ENCODE assay signal across 8 cellular contexts in the genomic region with DNA sequence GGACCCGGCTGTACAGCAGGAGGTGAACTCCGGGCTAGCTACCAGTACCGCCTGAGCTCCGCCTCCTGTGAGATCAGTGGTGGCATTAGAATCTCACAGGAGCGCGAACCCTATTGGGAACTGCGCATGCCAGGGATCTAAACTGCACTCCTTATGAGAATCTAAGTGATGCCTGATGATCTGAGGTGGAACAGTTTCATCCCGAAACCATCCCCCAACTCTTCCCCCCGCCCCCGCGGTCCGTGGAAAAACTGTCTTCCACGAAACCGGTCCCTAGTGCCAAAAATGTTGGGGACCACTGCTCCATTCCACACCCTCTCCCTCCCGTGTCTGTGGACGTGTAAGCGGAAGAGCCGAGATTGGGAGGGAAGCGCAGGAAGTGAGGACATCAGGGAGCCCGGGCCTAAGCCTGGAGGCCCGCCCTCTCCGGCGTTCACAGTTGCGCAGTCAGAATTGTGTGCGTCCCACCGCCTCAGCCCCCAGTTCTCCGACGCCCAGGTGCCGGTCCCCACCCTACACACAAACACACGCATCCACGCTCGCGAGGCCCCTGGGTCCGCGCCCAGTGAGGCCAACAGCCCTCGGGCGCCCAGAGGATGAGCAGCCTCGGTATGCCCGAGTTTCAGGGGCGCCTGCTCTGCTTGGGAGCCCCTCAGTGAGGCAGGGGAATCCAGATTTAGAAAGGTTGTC. TPM values are rescaled to one million over a fixed set of nuclear protein-coding genes. Genes with fewer than 3 reads are reported as not detected.
DNase-seq lines count a peak whose midpoint lies in the region; FAIRE-seq and TF ChIP-seq lines count a peak whose summit lies in the region.

No MANE protein-coding gene starts in this region.

- peak overlapping the region; percentile 99 for H3K27ac ChIP-seq in SK-N-MC
- H3K27ac ChIP-seq in cardiac muscle cell: peak overlapping the region; percentile 93
- H3K27ac ChIP-seq in trophoblast cell (ENCODE audit: low read depth, low read length): peak overlapping the region; percentile 95
- H3K27ac ChIP-seq in tibial nerve: peak overlapping the region; percentile 98 to 100 (median 100)

- H3K4me1 Mint-ChIP-seq in activated naive CD8-positive, alpha-beta T cell treated with anti-CD3 and anti-CD28 coated beads for 36 hours: peaks cover 27% of the 10 kb centered on the region

- H3K36me3 ChIP-seq in ES-I3 (ENCODE audit: insufficient read depth, low read length) (no peaks in the 10 kb centered on the region), Loucy (ENCODE audit: insufficient read depth, low read length) (no peaks in the 10 kb centered on the region), SK-N-MC (ENCODE audit: insufficient read depth, low read length) (no peaks in the 10 kb centered on the region), cardiac muscle cell (no peaks in the 10 kb centered on the region), trophoblast cell (ENCODE audit: control insufficient read depth in 1 of 2, insufficient read depth in 2 of 2, low read length in 2 of 2) (no peaks in the 10 kb centered on the region), tibial nerve (no peaks in the 10 kb centered on the region)

- peaks cover 5% of the 10 kb centered on the region for H3K27me3 Mint-ChIP-seq in activated naive CD8-positive, alpha-beta T cell treated with anti-CD3 and anti-CD28 coated beads for 36 hours

- TF ChIP-seq CTCF in Loucy (conservative IDR thresholded peaks at IDR 0.05; ENCODE audit: low read length) (peak; percentile 31), cardiac muscle cell (IDR thresholded peaks at IDR 0.05; ENCODE audit: low read depth, low read length) (no peak), tibial nerve (IDR thresholded peaks at IDR 0.05) (peak in 2 of 5 experiments; percentile 13 to 36)

- H4K20me1 ChIP-seq in Loucy (ENCODE audit: insufficient read depth, low read length, poor library complexity, severe bottlenecking): no peaks in the 10 kb centered on the region

- no peaks in the 10 kb centered on the region for H3K79me2 ChIP-seq in Loucy (ENCODE audit: insufficient read depth, low read length)
- H3K79me2 ChIP-seq in trophoblast cell (ENCODE audit: control insufficient read depth, insufficient read depth, low read length, poor library complexity): peaks cover 11% of the 10 kb centered on the region

- H3K4me3 ChIP-seq in Loucy (ENCODE audit: low read length, poor library complexity, severe bottlenecking): peak overlapping the region; percentile 88
- peak overlapping the region; percentile 100 for H3K4me3 ChIP-seq in SK-N-MC
- H3K4me3 ChIP-seq in cardiac muscle cell: peak overlapping the region; percentile 64
- H3K4me3 ChIP-seq in trophoblast cell (ENCODE audit: low read depth, low read length): peak overlapping the region; percentile 91
- peak overlapping the region; percentile 65 to 94 (median 84) for H3K4me3 ChIP-seq in tibial nerve

- H4K12ac ChIP-seq in trophoblast cell (ENCODE audit: low read depth, low read length): peak overlapping the region; percentile 98

- H3K4me2 ChIP-seq in Loucy (ENCODE audit: low read depth, low read length, poor library complexity, severe bottlenecking) (peak overlapping the region; percentile 99), trophoblast cell (ENCODE audit: low read length) (peak overlapping the region; percentile 79)

- TF ChIP-seq EP300 in tibial nerve (IDR thresholded peaks at IDR 0.05): peak; percentile 16 to 100

- DNase-seq in H54 (ENCODE audit: insufficient read length, low spot score) (no peak), SK-N-MC (ENCODE audit: low read depth, low spot score) (peak; percentile 75), cardiac muscle cell (ENCODE audit: low read depth in 1 of 2, low spot score in 1 of 2) (peak; percentile 92 to 95), trophoblast cell (peak; percentile 90 to 92), tibial nerve (ENCODE audit: low spot score in 2 of 2) (peak; percentile 83 to 86)
- peak; percentile 84 for DNase-seq in activated naive CD8-positive, alpha-beta T cell treated with anti-CD3 and anti-CD28 coated beads for 36 hours

- H4K91ac ChIP-seq in trophoblast cell (ENCODE audit: low read depth, low read length): peak overlapping the region; percentile 95

- no peaks in the 10 kb centered on the region; the same call in 1 of the 2 replicates for H3K4me1 ChIP-seq in ES-I3 (ENCODE audit: insufficient read depth, low read length)
- peaks cover 35% of the 10 kb centered on the region for H3K4me1 ChIP-seq in Loucy (ENCODE audit: insufficient read depth, low read length, poor library complexity, severe bottlenecking)
- H3K4me1 ChIP-seq in cardiac muscle cell (ENCODE audit: low read depth): no peaks in the 10 kb centered on the region
- peaks cover 0 to 15% of the 10 kb centered on the region in 2 experiments for H3K4me1 ChIP-seq in trophoblast cell (ENCODE audit: control insufficient read depth in 1 of 2, insufficient read depth in 2 of 2, low read length in 2 of 2)
- peaks cover 0 to 38% (median 26%) of the 10 kb centered on the region in 4 donors for H3K4me1 ChIP-seq in tibial nerve

- TF ChIP-seq POLR2A in H54 (IDR thresholded peaks at IDR 0.05; ENCODE audit: low read depth, low read length) (peak; percentile 77), tibial nerve (IDR thresholded peaks at IDR 0.05) (peak; percentile 94 to 99)

- WGBS in trophoblast cell (ENCODE audit: extremely low coverage, insufficient coverage, insufficient read length): no CpG with 5 or more reads among the region's 40 CpGs
- 0 to 1% methylated on average over 30 to 37 of the region's 40 CpGs for WGBS in tibial nerve, 2 donors

- peak overlapping the region; percentile 87 for H2BK5ac ChIP-seq in trophoblast cell (ENCODE audit: low read depth, low read length, poor library complexity)

- H3K23ac ChIP-seq in trophoblast cell (ENCODE audit: low read length): no peak overlapping the region

- peak overlapping the region; percentile 5 for H2BK12ac ChIP-seq in trophoblast cell (ENCODE audit: low read length)

- peaks cover 1% of the 10 kb centered on the region for H3K36me3 Mint-ChIP-seq in activated naive CD8-positive, alpha-beta T cell treated with anti-CD3 and anti-CD28 coated beads for 36 hours

- H2AFZ ChIP-seq in Loucy (ENCODE audit: low read length): peak overlapping the region; percentile 89
- peak overlapping the region; percentile 89 for H2AFZ ChIP-seq in trophoblast cell (ENCODE audit: insufficient read depth, low read length, poor library complexity)

- H3F3A ChIP-seq in Loucy (ENCODE audit: low read depth): peaks cover 15% of the 10 kb centered on the region

- no peaks in the 10 kb centered on the region for H3K9me2 ChIP-seq in Loucy (replicated peaks; ENCODE audit: low read depth, low read length)

- H3K14ac ChIP-seq in trophoblast cell (ENCODE audit: low read length): peak overlapping the region; percentile 96

- H3K9me3 Mint-ChIP-seq in activated naive CD8-positive, alpha-beta T cell treated with anti-CD3 and anti-CD28 coated beads for 36 hours: no peaks in the 10 kb centered on the region

- H3K27me3 ChIP-seq in Loucy (ENCODE audit: insufficient read depth, low read length, poor library complexity, severe bottlenecking): no peaks in the 10 kb centered on the region
- H3K27me3 ChIP-seq in cardiac muscle cell: no peaks in the 10 kb centered on the region
- no peaks in the 10 kb centered on the region for H3K27me3 ChIP-seq in trophoblast cell (ENCODE audit: insufficient read depth, low read length)
- H3K27me3 ChIP-seq in tibial nerve: no peaks in the 10 kb centered on the region

- peaks cover 16% of the 10 kb centered on the region for H3K79me1 ChIP-seq in trophoblast cell (ENCODE audit: low read length)

- no peak overlapping the region for H3K4me3 Mint-ChIP-seq in activated naive CD8-positive, alpha-beta T cell treated with anti-CD3 and anti-CD28 coated beads for 36 hours

- peak overlapping the region; percentile 86 for H2BK120ac ChIP-seq in trophoblast cell (ENCODE audit: insufficient read depth, low read length, poor library complexity)

- no peak for FAIRE-seq in H54 (lab: Jason Lieb, UNC)

- peak overlapping the region; percentile 53 for H2AK5ac ChIP-seq in trophoblast cell (ENCODE audit: low read length)

- H3K18ac ChIP-seq in trophoblast cell (ENCODE audit: low read length): peak overlapping the region; percentile 96

- peak overlapping the region; percentile 83 for H3K4ac ChIP-seq in trophoblast cell (ENCODE audit: low read depth, low read length)

- H4K8ac ChIP-seq in trophoblast cell (ENCODE audit: low read depth, low read length): peak overlapping the region; percentile 98

- H3K9me3 ChIP-seq in ES-I3 (ENCODE audit: control insufficient read depth, insufficient read depth, low read length) (no peaks in the 10 kb centered on the region), Loucy (ENCODE audit: insufficient read depth, low read depth, low read length) (no peaks in the 10 kb centered on the region), SK-N-MC (ENCODE audit: low read depth, low read length) (no peaks in the 10 kb centered on the region), cardiac muscle cell (ENCODE audit: low read depth) (no peaks in the 10 kb centered on the region), trophoblast cell (ENCODE audit: insufficient read depth, low read depth, low read length) (no peaks in the 10 kb centered on the region), tibial nerve (no peaks in the 10 kb centered on the region)

- peak overlapping the region; percentile 89 for H3K9ac ChIP-seq in ES-I3 (ENCODE audit: low read depth, low read length)
- H3K9ac ChIP-seq in Loucy (ENCODE audit: low read depth, low read length, poor library complexity, severe bottlenecking): peak overlapping the region; percentile 82
- H3K9ac ChIP-seq in SK-N-MC (ENCODE audit: insufficient read length): peak overlapping the region; percentile 99
- H3K9ac ChIP-seq in trophoblast cell (ENCODE audit: low read length): peak overlapping the region; percentile 95

- H3K27ac Mint-ChIP-seq in activated naive CD8-positive, alpha-beta T cell treated with anti-CD3 and anti-CD28 coated beads for 36 hours: no peak overlapping the region

RNA-seq across cellular contexts. Expression of a gene that starts 1.8 kb away (rescaled TPM):
- under 1 TPM; 0.35 to 0.68 TPM for total RNA-seq in activated naive CD8-positive, alpha-beta T cell treated with anti-CD3 and anti-CD28 coated beads for 36 hours
- total RNA-seq in cardiac muscle cell: 9.1 and 9.6 TPM in 2 replicates
- 7.2 and 12.4 TPM in 2 replicates for polyA plus RNA-seq in cardiac muscle cell
- polyA plus RNA-seq in trophoblast cell (2013): 3.7 and 4.6 TPM in 2 replicates
- total RNA-seq in tibial nerve: 100 to 1,000 TPM in 2 of 4 donors, 10 to 100 TPM in 2; 90.9 to 193 (median 118) TPM

RNA-seq across cellular contexts. Expression of a gene that starts 6.0 kb away (rescaled TPM):
- total RNA-seq in activated naive CD8-positive, alpha-beta T cell treated with anti-CD3 and anti-CD28 coated beads for 36 hours: 1 to 10 TPM; 1.1 to 1.3 TPM
- total RNA-seq in cardiac muscle cell (0.83 and 3.8 TPM in 2 replicates), tibial nerve (10 to 100 TPM; 31.2 to 41.9 (median 39.5) TPM)
- 2.1 and 2.7 TPM in 2 replicates for polyA plus RNA-seq in cardiac muscle cell
- 2.5 and 3.4 TPM in 2 replicates for polyA plus RNA-seq in trophoblast cell (2013)

RNA-seq across cellular contexts. Expression of a gene that starts 41.1 kb away (rescaled TPM):
- total RNA-seq in activated naive CD8-positive, alpha-beta T cell treated with anti-CD3 and anti-CD28 coated beads for 36 hours: not detected
- total RNA-seq in cardiac muscle cell (not detected in 2 replicates), tibial nerve (not detected)
- not detected in 2 replicates for polyA plus RNA-seq in cardiac muscle cell
- polyA plus RNA-seq in trophoblast cell (2013): not detected in 2 replicates
